ENCODE assay signal across 9 cellular contexts in the genomic region with DNA sequence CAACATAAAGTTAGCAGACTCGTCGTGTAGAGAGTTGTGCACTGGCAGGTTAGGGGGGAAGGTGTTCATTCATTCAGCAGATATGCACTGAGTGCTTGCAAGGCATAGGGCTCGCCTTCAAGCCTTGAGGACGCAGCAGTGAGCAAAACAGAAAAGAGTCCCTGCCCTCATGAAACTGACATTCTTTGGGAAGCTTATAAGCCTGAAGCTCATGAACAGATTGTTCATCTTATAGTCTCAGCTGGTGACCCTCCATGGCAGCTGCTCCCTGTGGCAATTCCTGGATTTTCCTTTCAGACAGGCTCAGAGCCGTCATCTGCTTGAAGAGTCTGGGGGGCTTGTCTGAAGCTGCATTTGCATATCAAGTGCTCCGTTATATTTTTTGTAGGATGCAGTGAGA.
DNase-seq lines count a peak whose midpoint lies in the region; ATAC-seq and TF ChIP-seq lines count a peak whose summit lies in the region.
"Had no signal": no experiment of that assay in that cellular context is flagged by ENCODE, and none has a peak within 500 bp of the region (broad histone marks: within the 10 kb centered on the region; RNA-seq: fewer than 3 reads in every experiment).

No MANE protein-coding gene starts in this region.

- POLR2A ChIA-PET in Caco-2 (lab: Charles Lee), result no interaction called here

- H3K27ac Mint-ChIP-seq in Caco-2 (ENCODE audit: unreplicated experiment), result no peak overlapping the region

- no peaks in the 10 kb centered on the region for H3K27me3 ChIP-seq in cardiac muscle cell
- no peaks in the 10 kb centered on the region for H3K27me3 ChIP-seq in SJSA1 (replicated peaks)
- H3K27me3 ChIP-seq in right cardiac atrium (ENCODE audit: control insufficient read depth, insufficient read depth), result no peaks in the 10 kb centered on the region
- H3K27me3 ChIP-seq in transverse colon, result no peaks in the 10 kb centered on the region
- no peaks in the 10 kb centered on the region for H3K27me3 ChIP-seq in Caco-2 (replicated peaks; ENCODE audit: control insufficient read depth, insufficient read depth, low read length)

- DNase-seq in cardiac muscle cell (ENCODE audit: low read depth in 1 of 2, low spot score in 1 of 2) (no peak), left cardiac atrium (no peak), SJSA1 (ENCODE audit: low read depth in 1 of 2, low spot score in 2 of 2) (peak in 1 of 2 experiments; percentile 7), right cardiac atrium (no peak), transverse colon (no peak), Caco-2 (no peak), COLO668 (lab: John Stamatoyannopoulos, UW; ENCODE audit: unreplicated experiment) (no peak)
- no peak for DNase-seq in central memory CD4-positive, alpha-beta T cell

- TF ChIP-seq CTCF in cardiac muscle cell (IDR thresholded peaks at IDR 0.05; ENCODE audit: low read depth, low read length), result no peak
- TF ChIP-seq CTCF in transverse colon (IDR thresholded peaks at IDR 0.05), result no peak
- no peak for TF ChIP-seq CTCF in Caco-2 (IDR thresholded peaks at IDR 0.05; ENCODE audit: insufficient read depth in 1 of 2, low read depth in 1 of 2, low read length in 1 of 2, severe bottlenecking in 1 of 2, unreplicated experiment in 1 of 2)

- H3K4me3 ChIP-seq in cardiac muscle cell (no peak overlapping the region), SJSA1 (no peak overlapping the region), right cardiac atrium (ENCODE audit: low read length) (no peak overlapping the region), transverse colon (no peak overlapping the region), Caco-2 (ENCODE audit: low read depth, low read length) (no peak overlapping the region)

- ATAC-seq in left cardiac atrium, result no peak
- ATAC-seq in right cardiac atrium, result no peak

- H3K27ac ChIP-seq in cardiac muscle cell, result peak overlapping the region; percentile 67
- peak overlapping the region; percentile 2; the same call in 1 of the 2 replicates for H3K27ac ChIP-seq in SJSA1
- peak overlapping the region; percentile 99 for H3K27ac ChIP-seq in right cardiac atrium (ENCODE audit: low read length)
- H3K27ac ChIP-seq in transverse colon, result peak overlapping the region; percentile 34 to 70 (median 64)
- H3K27ac ChIP-seq: C4-2B had no signal

- no peaks in the 10 kb centered on the region for H3K4me1 Mint-ChIP-seq in Caco-2 (ENCODE audit: low read depth, unreplicated experiment)

- in situ Hi-C loops in transverse colon (cut with MboI; ENCODE audit: low pct_ligation_motif_present in 1 of 4, low pct_unique_long_range_greater_than_20kb in 1 of 4, low sequenced_read_pairs in 3 of 4), result loop anchor here (10.0 to 25.0 kb wide), 3 partner anchors 255 to 643 kb away; no protein-coding TSS in a partner anchor

- H3K9me3 ChIP-seq in cardiac muscle cell (ENCODE audit: low read depth) (no peaks in the 10 kb centered on the region), SJSA1 (replicated peaks) (no peaks in the 10 kb centered on the region), right cardiac atrium (ENCODE audit: control insufficient read depth, low read length) (no peaks in the 10 kb centered on the region), transverse colon (no peaks in the 10 kb centered on the region), Caco-2 (no peaks in the 10 kb centered on the region)

- no peak for TF ChIP-seq EP300 in transverse colon (IDR thresholded peaks at IDR 0.05; ENCODE audit: low read depth)

- WGBS in right cardiac atrium, result 66% methylated on average over 6 of the region's 6 CpGs
- WGBS in transverse colon (ENCODE audit: low coverage in 1 of 2), 2 donors, result 89 to 100% methylated on average over 2 to 6 of the region's 6 CpGs

- H3K4me3 Mint-ChIP-seq in Caco-2 (ENCODE audit: unreplicated experiment), result no peak overlapping the region

- H3K36me3 ChIP-seq in cardiac muscle cell (no peaks in the 10 kb centered on the region), SJSA1 (no peaks in the 10 kb centered on the region), transverse colon (no peaks in the 10 kb centered on the region), Caco-2 (ENCODE audit: control insufficient read depth, insufficient read depth, low read length) (no peaks in the 10 kb centered on the region)

- no peak for TF ChIP-seq POLR2A in transverse colon (IDR thresholded peaks at IDR 0.05)

- CTCF ChIA-PET in Caco-2 (lab: Charles Lee), result interaction anchor here (0.9 to 1.0 kb wide), 2 partner anchors 19 to 177 kb away, joined by 3 to 4 read pairs; no protein-coding TSS in a partner anchor

- no peaks in the 10 kb centered on the region for H3K27me3 Mint-ChIP-seq in Caco-2 (ENCODE audit: insufficient read depth, unreplicated experiment)

- intact Hi-C loops in left cardiac atrium (cut with DNase I) (loop anchor here in 1 of 2 donors (5.0 kb wide), 1 partner anchor 228 kb away; a partner anchor contains a TSS), right cardiac atrium (cut with DNase I) (loop anchor here (5.0 to 10.0 kb wide), 8 partner anchors 55 to 655 kb away; a partner anchor contains a TSS), transverse colon (cut with DNase I; ENCODE audit: low total_unique reads) (loop anchor here (10.0 kb wide), 1 partner anchor 255 kb away; no protein-coding TSS in a partner anchor), Caco-2 (cut with micrococcal nuclease; ENCODE audit: unreplicated experiment) (no loop called here)

- no TSS peak for BruUV-seq in Caco-2 (replicated peaks; lab: Mats Ljungman, UMichigan)

- H3K9me3 Mint-ChIP-seq in Caco-2 (ENCODE audit: unreplicated experiment), result no peaks in the 10 kb centered on the region

- H3K4me1 ChIP-seq in cardiac muscle cell (ENCODE audit: low read depth) (peaks cover 75% of the 10 kb centered on the region), SJSA1 (replicated peaks) (peaks cover 53% of the 10 kb centered on the region), right cardiac atrium (ENCODE audit: control insufficient read depth, insufficient read depth, low read length) (peaks cover 29% of the 10 kb centered on the region), transverse colon (peaks cover 7 to 45% (median 17%) of the 10 kb centered on the region in 4 donors), Caco-2 (no peaks in the 10 kb centered on the region)

- H3K36me3 Mint-ChIP-seq in Caco-2 (ENCODE audit: insufficient read depth, unreplicated experiment), result peaks cover 5% of the 10 kb centered on the region

Comparison
In these comparisons a context has a peak if more than half of its experiments do, and no peak if none do; other contexts are left out.
1. H3K27ac ChIP-seq: peak in every context shown above with its lines; median percentile 99 in right cardiac atrium; 67 in cardiac muscle cell; 64 in transverse colon; 2 in SJSA1.